In the genomic region with DNA sequence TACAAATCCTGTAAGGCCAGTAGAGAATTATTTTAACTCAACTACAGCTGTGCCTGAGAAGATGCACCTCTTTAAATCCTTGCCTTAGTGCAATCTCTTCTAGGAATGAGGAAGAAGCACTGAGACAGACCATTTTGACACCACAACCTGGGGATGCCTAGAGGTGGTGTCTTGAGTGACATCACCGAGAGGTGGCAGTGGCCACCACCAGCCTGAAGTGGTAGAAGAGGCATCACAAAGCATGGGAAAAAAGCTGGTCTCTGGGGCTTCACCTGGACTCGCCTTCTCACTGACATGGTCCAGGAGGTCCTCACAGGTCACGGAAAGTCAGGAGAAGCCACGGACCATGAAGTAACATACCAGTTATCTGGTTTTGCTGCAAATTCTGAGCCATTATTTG, we compare ENCODE assay signal across 1 cellular context.
TF ChIP-seq lines count a peak whose summit lies in the region.

No MANE protein-coding gene starts in this region.

TF ChIP-seq in GM12878, 131 proteins besides CTCF, POLR2A, EP300 and RAD21 (continued from another document):
- no peak for TF ChIP-seq MLLT1 (IDR thresholded peaks at IDR 0.05)
- TF ChIP-seq, protein P1, sequence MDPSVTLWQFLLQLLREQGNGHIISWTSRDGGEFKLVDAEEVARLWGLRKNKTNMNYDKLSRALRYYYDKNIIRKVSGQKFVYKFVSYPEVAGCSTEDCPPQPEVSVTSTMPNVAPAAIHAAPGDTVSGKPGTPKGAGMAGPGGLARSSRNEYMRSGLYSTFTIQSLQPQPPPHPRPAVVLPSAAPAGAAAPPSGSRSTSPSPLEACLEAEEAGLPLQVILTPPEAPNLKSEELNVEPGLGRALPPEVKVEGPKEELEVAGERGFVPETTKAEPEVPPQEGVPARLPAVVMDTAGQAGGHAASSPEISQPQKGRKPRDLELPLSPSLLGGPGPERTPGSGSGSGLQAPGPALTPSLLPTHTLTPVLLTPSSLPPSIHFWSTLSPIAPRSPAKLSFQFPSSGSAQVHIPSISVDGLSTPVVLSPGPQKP (IDR thresholded peaks at IDR 0.05; ENCODE audit: low read depth, low read length) = no peak
- no peak for TF ChIP-seq FOS (IDR thresholded peaks at IDR 0.05; ENCODE audit: borderline replicate concordance, extremely low read depth, insufficient read length)
- TF ChIP-seq TCF3 (IDR thresholded peaks at IDR 0.05; ENCODE audit: borderline replicate concordance, insufficient read depth, low read depth, low read length) = no peak
- no peak for TF ChIP-seq SP1 (IDR thresholded peaks at IDR 0.05; ENCODE audit: low read depth, low read length)
- no peak for TF ChIP-seq ZBED1 (IDR thresholded peaks at IDR 0.05; ENCODE audit: borderline replicate concordance)
- no peak for TF ChIP-seq SRF (IDR thresholded peaks at IDR 0.05; ENCODE audit: low read depth in 2 of 2, low read length in 2 of 2)
- TF ChIP-seq EGR1 (IDR thresholded peaks at IDR 0.05; ENCODE audit: borderline replicate concordance in 1 of 2, low read depth in 2 of 2, low read length in 2 of 2) = no peak
- no peak for TF ChIP-seq EZH2 (IDR thresholded peaks at IDR 0.05; ENCODE audit: borderline replicate concordance, control insufficient read depth, low read depth, low read length)
- TF ChIP-seq FOXK2 (IDR thresholded peaks at IDR 0.05) = no peak
- TF ChIP-seq CREM (IDR thresholded peaks at IDR 0.05; ENCODE audit: low read depth) = no peak
